ENCODE assay signal across 23 cellular contexts in genomic region chr17:50292465-50292864, GRCh38. TPM values are rescaled to one million over a fixed set of nuclear protein-coding genes. Genes with fewer than 3 reads are reported as not detected.
"Had no signal": no experiment of that assay in that cellular context is flagged by ENCODE, and none has a peak within 500 bp of the region (broad histone marks: within the 10 kb centered on the region; RNA-seq: fewer than 3 reads in every experiment).

No MANE protein-coding gene starts in this region.

- H3K4me3 ChIP-seq: adrenal gland, left lung, lung, ovary, thyroid gland, upper lobe of right lung had no signal

- H3K36me3 Mint-ChIP-seq: activated naive CD4-positive, alpha-beta T cell treated with anti-CD3 and anti-CD28 coated beads, Interleukin-2, amount 50 U/mL, for 24 hours had no signal

- H3K27ac Mint-ChIP-seq: activated CD8-positive, alpha-beta T cell treated with anti-CD3 and anti-CD28 coated beads, Interleukin-2, amount 10 ng/mL, durations not matched to agents 7 days and 5 days; activated naive CD4-positive, alpha-beta T cell treated with anti-CD3 and anti-CD28 coated beads, Interleukin-2, amount 50 U/mL, for 24 hours; activated T-helper 1 cell treated with anti-CD3 and anti-CD28 coated beads, Interleukin-12 subunit alpha, Interleukin-12 subunit beta, Interleukin-2, Interleukin-4 antibody, amounts not matched to agents 30 ng/mL and 10 ng/mL and 1 ng/mL, durations not matched to agents 14 hours and 24 hours and 36 hours; stimulated activated naive CD8-positive, alpha-beta T cell treated with anti-CD3 and anti-CD28 coated beads, Interleukin-15, Interleukin-2, amounts not matched to agents 100 ng/mL and 50 ng/mL, for 24 hours had no signal

- H3K4me3 Mint-ChIP-seq: activated CD8-positive, alpha-beta T cell treated with anti-CD3 and anti-CD28 coated beads, Interleukin-2, amount 10 ng/mL, durations not matched to agents 7 days and 5 days; activated naive CD4-positive, alpha-beta T cell treated with anti-CD3 and anti-CD28 coated beads, Interleukin-2, amount 50 U/mL, for 24 hours; activated T-helper 1 cell treated with anti-CD3 and anti-CD28 coated beads, Interleukin-12 subunit alpha, Interleukin-12 subunit beta, Interleukin-2, Interleukin-4 antibody, amounts not matched to agents 30 ng/mL and 10 ng/mL and 1 ng/mL, durations not matched to agents 14 hours and 24 hours and 36 hours; naive thymus-derived CD4-positive, alpha-beta T cell; stimulated activated naive CD8-positive, alpha-beta T cell treated with anti-CD3 and anti-CD28 coated beads, Interleukin-15, Interleukin-2, amounts not matched to agents 100 ng/mL and 50 ng/mL, for 24 hours had no signal

- DNase-seq: activated CD4-positive, alpha-beta T cell treated with anti-CD3 and anti-CD28 coated beads for 1 hour; activated CD4-positive, alpha-beta T cell treated with anti-CD3 and anti-CD28 coated beads, Interleukin-2, amount 50 U/mL, for 1 hour; activated CD8-positive, alpha-beta T cell treated with anti-CD3 and anti-CD28 coated beads, Interleukin-2, amount 10 ng/mL, durations not matched to agents 7 days and 5 days; activated gamma-delta T cell treated with Interleukin-2 at 50 U/mL for 16 hours; adrenal gland; cerebellar nuclear complex; cortex of kidney; erythroblast; foreskin keratinocyte; kidney glomerular epithelial cell; left lung; naive thymus-derived CD4-positive, alpha-beta T cell; right cardiac atrium; stimulated activated CD4-positive, alpha-beta T cell treated with anti-CD3 and anti-CD28 coated beads, Interleukin-4, amount 100 ng/mL, for 4 hours; substantia nigra; thyroid gland; upper lobe of right lung had no signal

- H3K9me3 Mint-ChIP-seq: activated naive CD4-positive, alpha-beta T cell treated with anti-CD3 and anti-CD28 coated beads, Interleukin-2, amount 50 U/mL, for 24 hours; activated T-helper 1 cell treated with anti-CD3 and anti-CD28 coated beads, Interleukin-12 subunit alpha, Interleukin-12 subunit beta, Interleukin-2, Interleukin-4 antibody, amounts not matched to agents 30 ng/mL and 10 ng/mL and 1 ng/mL, durations not matched to agents 14 hours and 24 hours and 36 hours; stimulated activated naive CD8-positive, alpha-beta T cell treated with anti-CD3 and anti-CD28 coated beads, Interleukin-15, Interleukin-2, amounts not matched to agents 100 ng/mL and 50 ng/mL, for 24 hours had no signal

- H3K36me3 ChIP-seq: adrenal gland, left lung, ovary, thyroid gland, upper lobe of right lung had no signal

- H3K4me1 Mint-ChIP-seq: activated naive CD4-positive, alpha-beta T cell treated with anti-CD3 and anti-CD28 coated beads, Interleukin-2, amount 50 U/mL, for 24 hours had no signal

- H3K27ac ChIP-seq: adrenal gland, foreskin keratinocyte, left lung, ovary, thyroid gland, upper lobe of right lung had no signal

- ATAC-seq: activated CD8-positive, alpha-beta T cell treated with anti-CD3 and anti-CD28 coated beads, Interleukin-2, amount 10 ng/mL, durations not matched to agents 7 days and 5 days; foreskin keratinocyte; left lung; naive thymus-derived CD4-positive, alpha-beta T cell; right cardiac atrium; upper lobe of right lung had no signal

- H3K27me3 ChIP-seq: adrenal gland, foreskin keratinocyte, left lung, ovary, thyroid gland, upper lobe of right lung had no signal

- H3K9me3 ChIP-seq: adrenal gland, left lung, ovary, thyroid gland, upper lobe of right lung had no signal

RNA-seq across cellular contexts. Expression of gene TMEM92, which starts 18.2 kb away (rescaled TPM):
- total RNA-seq: activated CD8-positive, alpha-beta T cell treated with anti-CD3 and anti-CD28 coated beads, Interleukin-2, amount 10 ng/mL, durations not matched to agents 7 days and 5 days; adrenal gland; pulmonary artery endothelial cell; right cardiac atrium; thyroid gland had no signal
